8 cellular contexts compared by ENCODE assay signal in the genomic region with DNA sequence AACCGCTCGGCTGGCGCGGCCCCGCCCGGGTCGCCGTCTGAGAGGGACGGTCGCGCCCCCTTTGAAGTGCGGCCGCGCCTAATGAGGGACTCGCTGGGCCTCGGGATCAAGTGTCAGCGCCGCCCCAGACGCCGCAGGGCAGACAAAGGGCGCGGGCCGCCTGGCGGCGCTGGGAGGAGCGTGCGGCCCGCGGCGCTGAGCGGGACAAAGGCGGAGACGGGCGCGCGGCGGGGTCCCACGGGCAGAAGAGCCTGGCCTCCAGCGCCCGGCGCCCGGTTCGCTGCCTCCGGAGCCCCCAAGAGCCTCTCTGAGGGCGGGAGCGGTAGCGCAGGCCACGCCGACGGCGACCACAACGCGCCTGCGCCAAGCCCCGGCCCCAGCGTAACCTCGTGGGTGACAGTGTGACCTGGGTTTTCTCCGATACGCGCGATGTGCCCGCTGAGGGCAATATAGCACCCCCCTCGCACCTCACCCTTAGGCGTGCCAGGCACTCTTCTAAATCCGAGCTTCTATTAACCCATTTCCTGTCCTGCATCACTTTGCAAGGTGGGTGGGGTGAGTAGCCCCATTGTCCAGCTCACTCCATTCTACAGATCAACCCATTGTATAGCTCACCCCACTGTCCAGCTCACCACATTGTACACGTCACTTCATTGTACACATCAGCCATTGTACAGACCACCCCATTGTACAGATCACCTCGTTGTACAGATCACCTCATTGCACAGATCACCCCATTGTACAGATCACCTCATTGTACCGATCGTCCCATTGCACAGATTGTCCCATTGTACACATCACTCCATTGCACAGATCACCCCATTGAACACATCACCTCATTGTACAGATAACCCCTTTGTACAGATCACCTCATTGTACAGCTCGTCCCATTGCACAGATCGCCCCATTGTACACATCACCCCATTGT.
DNase-seq lines count a peak whose midpoint lies in the region; ATAC-seq and TF ChIP-seq lines count a peak whose summit lies in the region.

No MANE protein-coding gene starts in this region.

- H3K4me1 ChIP-seq in ES-I3 (ENCODE audit: insufficient read depth, low read length), result peaks cover 4% of the 10 kb centered on the region; the same call in 1 of the 2 replicates
- H3K4me1 ChIP-seq in mucosa of rectum (ENCODE audit: control insufficient read depth in 2 of 2, insufficient read depth in 2 of 2, low read length in 2 of 2), result peaks cover 0 to 9% of the 10 kb centered on the region in 2 donors

- TF ChIP-seq CTCF in epithelial cell of esophagus (IDR thresholded peaks at IDR 0.05; ENCODE audit: insufficient read depth, low read depth, low read length, missing control alignments), result no peak

- H3K27me3 ChIP-seq in mucosa of rectum (ENCODE audit: control insufficient read depth in 2 of 2, insufficient read depth in 2 of 2, low read length in 2 of 2), result no peaks in the 10 kb centered on the region

- H3K9ac ChIP-seq in ES-I3 (ENCODE audit: low read depth, low read length) (peak overlapping the region; percentile 67; the same call in 1 of the 2 replicates), mucosa of rectum (ENCODE audit: low read depth in 1 of 2, low read length in 2 of 2) (peak overlapping the region; percentile 60 to 82)

- H3K9me3 ChIP-seq in ES-I3 (ENCODE audit: control insufficient read depth, insufficient read depth, low read length) (0 out of 2 replicates have a peak, but pooled peaks cover 1% of the 10 kb centered on the region), mucosa of rectum (ENCODE audit: control insufficient read depth in 2 of 2, low read length in 2 of 2) (no peaks in the 10 kb centered on the region)

- H3K27ac ChIP-seq in mucosa of rectum (ENCODE audit: low read depth in 2 of 2, low read length in 2 of 2), result peak overlapping the region in 1 of 2 donors; percentile 53

- DNase-seq in NCI-H1092 (lab: John Stamatoyannopoulos, UW), result peak; percentile 33
- DNase-seq in activated CD8-positive, alpha-beta memory T cell treated with anti-CD3 and anti-CD28 coated beads, Interleukin-2, amount 50 U/mL, for 24 hours (ENCODE audit: extremely low read depth), result peak; percentile 29
- DNase-seq in epithelial cell of esophagus (ENCODE audit: low read depth), result peak; percentile 17
- DNase-seq in stimulated activated CD8-positive, alpha-beta memory T cell treated with anti-CD3 and anti-CD28 coated beads, Interleukin-4, amount 100 ng/mL, for 24 hours (ENCODE audit: low read depth), result peak; percentile 62
- no peak for DNase-seq in cerebellar cortex (ENCODE audit: low spot score)

- no peaks in the 10 kb centered on the region for H3K36me3 ChIP-seq in ES-I3 (ENCODE audit: insufficient read depth, low read length)
- no peaks in the 10 kb centered on the region for H3K36me3 ChIP-seq in mucosa of rectum (ENCODE audit: control insufficient read depth in 2 of 2, insufficient read depth in 2 of 2, low read length in 2 of 2)

- ATAC-seq in GM21825 (IDR thresholded peaks at IDR 0.05; ENCODE audit: unreplicated experiment), result peak; percentile 67

- H3K4me3 ChIP-seq in epithelial cell of esophagus (ENCODE audit: low read length) (peak overlapping the region; percentile 49), mucosa of rectum (ENCODE audit: low read length in 2 of 2) (peak overlapping the region; percentile 71 to 80)
